In the genomic region with DNA sequence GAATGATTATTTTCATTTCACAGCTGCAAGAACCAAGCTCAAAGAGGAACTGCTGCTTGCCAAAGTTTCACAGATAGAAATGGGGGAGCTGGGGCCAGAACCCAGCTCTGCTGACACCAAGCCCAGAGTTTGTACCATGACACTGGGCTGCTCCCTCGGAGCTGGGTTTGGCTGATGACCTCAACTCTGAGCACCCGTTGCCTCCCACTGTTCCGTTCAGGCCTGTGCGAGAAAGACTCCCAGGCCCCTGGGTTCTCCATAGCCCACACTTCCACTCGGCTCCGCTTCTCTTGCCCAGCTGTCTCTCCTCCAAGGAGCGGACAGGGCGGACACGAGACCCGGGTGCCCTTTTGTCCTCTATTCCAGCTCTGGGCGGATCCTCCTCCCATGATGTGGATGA, we compare ENCODE assay signal across 3 cellular contexts.
TF ChIP-seq lines count a peak whose summit lies in the region.

No MANE protein-coding gene starts in this region.

TF ChIP-seq in liver, 16 proteins besides CTCF, POLR2A, EP300 and RAD21:
- TF ChIP-seq ATF3 (IDR thresholded peaks at IDR 0.05) (no peak), GABPA (IDR thresholded peaks at IDR 0.05 in 1 of 2, conservative IDR thresholded peaks at IDR 0.05 in 1 of 2) (no peak), TAF1 (conservative IDR thresholded peaks at IDR 0.05) (no peak), NR2F2 (IDR thresholded peaks at IDR 0.05) (peak; percentile 97), SP1 (IDR thresholded peaks at IDR 0.05) (peak; percentile 56), HNF4G (IDR thresholded peaks at IDR 0.05) (no peak), REST (IDR thresholded peaks at IDR 0.05) (no peak), ZBTB33 (IDR thresholded peaks at IDR 0.05) (no peak), EGR1 (IDR thresholded peaks at IDR 0.05; ENCODE audit: low read depth in 2 of 2) (no peak), YY1 (IDR thresholded peaks at IDR 0.05) (no peak), MAX (IDR thresholded peaks at IDR 0.05) (no peak), RXRA (IDR thresholded peaks at IDR 0.05) (peak; percentile 40 to 62), FOXA1 (IDR thresholded peaks at IDR 0.05) (no peak), FOXA2 (IDR thresholded peaks at IDR 0.05) (no peak), JUND (IDR thresholded peaks at IDR 0.05) (peak in 1 of 2 donors; percentile 46), HNF4A (conservative IDR thresholded peaks at IDR 0.05) (no peak)
TF ChIP-seq in liver: peak in this region for 4.

TF ChIP-seq in HepG2, 621 proteins besides CTCF, POLR2A, EP300 and RAD21:
- TF ChIP-seq, protein P1, sequence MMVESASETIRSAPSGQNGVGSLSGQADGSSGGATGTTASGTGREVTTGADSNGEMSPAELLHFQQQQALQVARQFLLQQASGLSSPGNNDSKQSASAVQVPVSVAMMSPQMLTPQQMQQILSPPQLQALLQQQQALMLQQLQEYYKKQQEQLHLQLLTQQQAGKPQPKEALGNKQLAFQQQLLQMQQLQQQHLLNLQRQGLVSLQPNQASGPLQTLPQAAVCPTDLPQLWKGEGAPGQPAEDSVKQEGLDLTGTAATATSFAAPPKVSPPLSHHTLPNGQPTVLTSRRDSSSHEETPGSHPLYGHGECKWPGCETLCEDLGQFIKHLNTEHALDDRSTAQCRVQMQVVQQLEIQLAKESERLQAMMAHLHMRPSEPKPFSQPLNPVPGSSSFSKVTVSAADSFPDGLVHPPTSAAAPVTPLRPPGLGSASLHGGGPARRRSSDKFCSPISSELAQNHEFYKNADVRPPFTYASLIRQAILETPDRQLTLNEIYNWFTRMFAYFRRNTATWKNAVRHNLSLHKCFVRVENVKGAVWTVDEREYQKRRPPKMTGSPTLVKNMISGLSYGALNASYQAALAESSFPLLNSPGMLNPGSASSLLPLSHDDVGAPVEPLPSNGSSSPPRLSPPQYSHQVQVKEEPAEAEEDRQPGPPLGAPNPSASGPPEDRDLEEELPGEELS (CRISPR knock-in tag; IDR thresholded peaks at IDR 0.05): no peak
- no peak for TF ChIP-seq MTA1 (CRISPR knock-in tag; IDR thresholded peaks at IDR 0.05; ENCODE audit: borderline replicate concordance)

TF ChIP-seq in GM12891, 5 proteins besides CTCF, POLR2A, EP300 and RAD21:
- TF ChIP-seq POU2F2 (IDR thresholded peaks at IDR 0.05; ENCODE audit: low read depth, low read length): no peak
- no peak for TF ChIP-seq PAX5 (IDR thresholded peaks at IDR 0.05; ENCODE audit: insufficient read depth, low read length, severe bottlenecking)
- no peak for TF ChIP-seq SPI1 (IDR thresholded peaks at IDR 0.05; ENCODE audit: low read depth, low read length)
- TF ChIP-seq POLR2AphosphoS5 (IDR thresholded peaks at IDR 0.05; ENCODE audit: low read depth, low read length): no peak
- TF ChIP-seq TAF1 (IDR thresholded peaks at IDR 0.05; ENCODE audit: low read depth, low read length): no peak
